ENCODE assay signal across 25 cellular contexts in genomic region chr1:68623700-68624099, GRCh38.
DNase-seq lines count a peak whose midpoint lies in the region; ATAC-seq, FAIRE-seq and TF ChIP-seq lines count a peak whose summit lies in the region.
"Had no signal": no experiment of that assay in that cellular context is flagged by ENCODE, and none has a peak within 500 bp of the region (broad histone marks: within the 10 kb centered on the region; RNA-seq: fewer than 3 reads in every experiment).

No MANE protein-coding gene starts in this region.

- TF ChIP-seq POLR2A in A549 (IDR thresholded peaks at IDR 0.05; ENCODE audit: low read length): no peak

- H3K79me2 ChIP-seq in fibroblast of lung (ENCODE audit: control insufficient read depth, insufficient read depth, low read length): no peaks in the 10 kb centered on the region
- H3K79me2 ChIP-seq: hepatocyte had no signal

- no peak for TF ChIP-seq EP300 in A549 (IDR thresholded peaks at IDR 0.05)

- H3K27me3 ChIP-seq in fibroblast of lung (ENCODE audit: control insufficient read depth, insufficient read depth, low read length) (no peaks in the 10 kb centered on the region), kidney epithelial cell (ENCODE audit: control insufficient read depth, insufficient read depth, low read length) (no peaks in the 10 kb centered on the region)
- H3K27me3 ChIP-seq: BLaER1, hepatocyte, stomach, tibial artery had no signal

- H3K4me3 ChIP-seq in A549 (no peak overlapping the region), fibroblast of lung (replicated peaks in 1 of 4; ENCODE audit: control extremely low read depth in 1 of 4, insufficient read depth in 1 of 4, low read depth in 3 of 4, low read length in 4 of 4) (no peak overlapping the region), kidney epithelial cell (ENCODE audit: low read depth, low read length) (no peak overlapping the region)
- H3K4me3 ChIP-seq: BLaER1, hepatocyte, prostate gland, stomach, tibial artery had no signal

- H3K36me3 ChIP-seq in fibroblast of lung (ENCODE audit: control insufficient read depth, insufficient read depth, low read length) (no peaks in the 10 kb centered on the region), kidney epithelial cell (ENCODE audit: control insufficient read depth, insufficient read depth, low read length) (no peaks in the 10 kb centered on the region)
- H3K36me3 ChIP-seq: BLaER1, prostate gland, stomach, tibial artery had no signal

- FAIRE-seq in A549 (lab: Jason Lieb, UNC): no peak
- FAIRE-seq: frontal cortex, HTR-8/SVneo had no signal

- POLR2A ChIA-PET in A549 (lab: Yijun Ruan, JAX): no interaction called here

- ATAC-seq in A549 (no peak), HG02763 (IDR thresholded peaks at IDR 0.05; ENCODE audit: unreplicated experiment) (no peak), HG03342 (IDR thresholded peaks at IDR 0.05; ENCODE audit: unreplicated experiment) (no peak)
- ATAC-seq: activated CD8-positive, alpha-beta memory T cell treated with anti-CD3 and anti-CD28 coated beads, Interleukin-2, amount 10 ng/mL, durations not matched to agents 7 days and 5 days; activated naive CD8-positive, alpha-beta T cell treated with anti-CD3 and anti-CD28 coated beads, Interleukin-2, amount 50 U/mL, for 24 hours; left lobe of liver had no signal

- no peak for TF ChIP-seq CTCF in A549 (IDR thresholded peaks at IDR 0.05)
- no peak for TF ChIP-seq CTCF in fibroblast of lung (conservative IDR thresholded peaks at IDR 0.05 in 1 of 2, IDR thresholded peaks at IDR 0.05 in 1 of 2; ENCODE audit: low read depth in 1 of 2, low read length in 2 of 2)
- no peak for TF ChIP-seq CTCF in kidney epithelial cell (IDR thresholded peaks at IDR 0.05; ENCODE audit: insufficient read depth, low read length, poor library complexity, severe bottlenecking)

- H3K27ac ChIP-seq in A549: no peak overlapping the region
- H3K27ac ChIP-seq in fibroblast of lung (ENCODE audit: insufficient read depth, low read length): no peak overlapping the region
- H3K27ac ChIP-seq: BLaER1, hepatocyte, prostate gland, stomach, tibial artery had no signal

- no peaks in the 10 kb centered on the region for H4K20me1 ChIP-seq in fibroblast of lung (ENCODE audit: control insufficient read depth, extremely low read depth, insufficient read depth, low read length)
- H4K20me1 ChIP-seq: BLaER1 had no signal

- TF ChIP-seq RAD21 in A549 (conservative IDR thresholded peaks at IDR 0.05 in 1 of 2, IDR thresholded peaks at IDR 0.05 in 1 of 2): no peak

- WGBS in A549 (ENCODE audit: missing lambda C conversion rate): 32% methylated on average over 2 of the region's 2 CpGs

- H3K4me2 ChIP-seq in A549 (peak overlapping the region; percentile 22), fibroblast of lung (ENCODE audit: extremely low read depth, insufficient read depth, low read length) (no peak overlapping the region)
- H3K4me2 ChIP-seq: BLaER1, hepatocyte had no signal

- DNase-seq in A549 (ENCODE audit: low read depth in 1 of 2, low spot score in 1 of 2) (no peak), NCI-H1105 treated with DMSO at 0.1 percent for 48 hours (lab: John Stamatoyannopoulos, UW) (peak; percentile 61), fibroblast of lung (ENCODE audit: low read depth in 2 of 2) (peak; percentile 1 to 10), kidney epithelial cell (ENCODE audit: low read depth) (peak; percentile 7), 8988T (no peak)
- DNase-seq: activated CD4-positive, alpha-beta T cell treated with anti-CD3 and anti-CD28 coated beads, Interleukin-2, amount 10 ng/mL, durations not matched to agents 7 days and 5 days; activated CD8-positive, alpha-beta memory T cell treated with anti-CD3 and anti-CD28 coated beads, Interleukin-2, amount 10 ng/mL, durations not matched to agents 7 days and 5 days; activated naive CD8-positive, alpha-beta T cell treated with anti-CD3 and anti-CD28 coated beads, Interleukin-2, amount 50 U/mL, for 24 hours; activated T-cell treated with anti-CD3 and anti-CD28 coated beads, Interleukin-2, amount 50 U/mL, for 48 hours; effector CD8-positive, alpha-beta T cell; KBM-7; naive B cell; NCI-H1436 treated with DMSO at 0.1 percent for 48 hours; NCI-H510A; SHP77; stomach; tibial artery had no signal

- CTCF ChIA-PET in A549 (lab: Yijun Ruan, JAX): no interaction called here

- peaks cover 6% of the 10 kb centered on the region; the same call in 1 of the 3 replicates for H3K9me3 ChIP-seq in A549
- no peaks in the 10 kb centered on the region for H3K9me3 ChIP-seq in fibroblast of lung (ENCODE audit: control insufficient read depth, insufficient read depth, low read depth, low read length)
- H3K9me3 ChIP-seq: prostate gland had no signal

- no peak overlapping the region for H2AFZ ChIP-seq in fibroblast of lung (ENCODE audit: low read length)
- H2AFZ ChIP-seq: hepatocyte had no signal

- no peak overlapping the region for H3K9ac ChIP-seq in fibroblast of lung (ENCODE audit: insufficient read depth, low read length)
- H3K9ac ChIP-seq: BLaER1 had no signal

- peaks cover 14% of the 10 kb centered on the region; the same call in 2 of the 3 replicates for H3K4me1 ChIP-seq in A549
- no peaks in the 10 kb centered on the region for H3K4me1 ChIP-seq in fibroblast of lung (ENCODE audit: control insufficient read depth, extremely low read depth, insufficient read depth, low read length)
- H3K4me1 ChIP-seq: prostate gland, stomach had no signal

TF ChIP-seq in A549, 52 proteins besides CTCF, POLR2A, EP300 and RAD21:
- TF ChIP-seq KDM5A (IDR thresholded peaks at IDR 0.05) (no peak), ZSCAN20 (CRISPR knock-in tag; IDR thresholded peaks at IDR 0.05) (no peak), MAFK (IDR thresholded peaks at IDR 0.05; ENCODE audit: partially characterized antibody) (no peak), TFCP2L1 (CRISPR knock-in tag; IDR thresholded peaks at IDR 0.05) (no peak), JUN (IDR thresholded peaks at IDR 0.05) (no peak), CEBPB (IDR thresholded peaks at IDR 0.05) (no peak), HOXA7 (CRISPR knock-in tag; IDR thresholded peaks at IDR 0.05) (no peak), BCL3 (IDR thresholded peaks at IDR 0.05) (no peak), CHD4 (IDR thresholded peaks at IDR 0.05; ENCODE audit: borderline replicate concordance) (no peak), FOSB (CRISPR knock-in tag; IDR thresholded peaks at IDR 0.05) (no peak), GATA3 (IDR thresholded peaks at IDR 0.05; ENCODE audit: borderline replicate concordance) (no peak), SREBF2 (IDR thresholded peaks at IDR 0.05) (no peak)

Comparison
In these comparisons a context has a peak if more than half of its experiments do, and no peak if none do; other contexts are left out.
1. DNase-seq: peak in NCI-H1105 treated with DMSO at 0.1 percent for 48 hours (single experiment), fibroblast of lung (2 of 2) and kidney epithelial cell (single experiment); none in A549 (0 of 2) and 8988T (single experiment).